Comparison of ENCODE assay signal across 23 cellular contexts in genomic region chr5:131462479-131462878, GRCh38.
DNase-seq lines count a peak whose midpoint lies in the region; ATAC-seq and TF ChIP-seq lines count a peak whose summit lies in the region.
"Had no signal": no experiment of that assay in that cellular context is flagged by ENCODE, and none has a peak within 500 bp of the region (broad histone marks: within the 10 kb centered on the region; RNA-seq: fewer than 3 reads in every experiment).

No MANE protein-coding gene starts in this region.

- ATAC-seq in CD4-positive, alpha-beta T cell (ENCODE audit: poor library complexity) = peak; percentile 75
- no peak for ATAC-seq in HG03460 (IDR thresholded peaks at IDR 0.05; ENCODE audit: unreplicated experiment)
- ATAC-seq: A549; activated T-cell treated with anti-CD3 and anti-CD28 coated beads, Interleukin-2, amount 50 U/mL, for 4 hours; heart left ventricle; left colon; upper lobe of right lung had no signal

- CTCF ChIA-PET in CD4-positive, alpha-beta T cell (lab: Charles Lee) = no interaction called here

- H3K36me3 Mint-ChIP-seq in CD4-positive, alpha-beta T cell (ENCODE audit: low read depth) = peaks cover 85% of the 10 kb centered on the region
- H3K36me3 Mint-ChIP-seq in endothelial cell (ENCODE audit: low read depth, unreplicated experiment) = peaks cover 4% of the 10 kb centered on the region

- H3K79me2 ChIP-seq in Karpas-422 (ENCODE audit: low read length) = peaks cover 31% of the 10 kb centered on the region

- no peak for TF ChIP-seq CTCF in CD4-positive, alpha-beta T cell (IDR thresholded peaks at IDR 0.05)
- TF ChIP-seq CTCF in endothelial cell (IDR thresholded peaks at IDR 0.05; ENCODE audit: unreplicated experiment) = no peak

- H4K20me1 ChIP-seq in Karpas-422 (ENCODE audit: insufficient read depth, low read depth, low read length) = no peaks in the 10 kb centered on the region

- no peaks in the 10 kb centered on the region for H3K27me3 ChIP-seq in CD4-positive, alpha-beta T cell (ENCODE audit: control insufficient read depth, insufficient read depth, low read length)
- H3K27me3 ChIP-seq in Karpas-422 (ENCODE audit: low read length) = no peaks in the 10 kb centered on the region
- H3K27me3 ChIP-seq: heart left ventricle, upper lobe of right lung had no signal

- no peaks in the 10 kb centered on the region for H3K9me2 ChIP-seq in Karpas-422 (replicated peaks; ENCODE audit: insufficient read depth, low read length)

- peaks cover 55% of the 10 kb centered on the region for H3K4me1 Mint-ChIP-seq in CD4-positive, alpha-beta T cell (ENCODE audit: low read depth)
- peaks cover 21% of the 10 kb centered on the region for H3K4me1 Mint-ChIP-seq in endothelial cell (ENCODE audit: unreplicated experiment)
- H3K4me1 Mint-ChIP-seq: nephron progenitor cell had no signal

- no peak overlapping the region for H3K27ac ChIP-seq in CD4-positive, alpha-beta T cell (ENCODE audit: low read depth, low read length)
- no peak overlapping the region for H3K27ac ChIP-seq in Karpas-422 (ENCODE audit: low read length)
- H3K27ac ChIP-seq: A549, upper lobe of right lung had no signal

- no peaks in the 10 kb centered on the region for H3K9me3 Mint-ChIP-seq in CD4-positive, alpha-beta T cell
- H3K9me3 Mint-ChIP-seq in endothelial cell (ENCODE audit: unreplicated experiment) = no peaks in the 10 kb centered on the region
- H3K9me3 Mint-ChIP-seq: activated naive CD4-positive, alpha-beta T cell treated with anti-CD3 and anti-CD28 coated beads for 36 hours; activated T-cell treated with anti-CD3 and anti-CD28 coated beads, Interleukin-2, amount 50 U/mL, for 4 hours; dendritic cell treated with granulocyte-macrophage colony-stimulating factor and Interleukin-4, amounts not matched to agents 40 ng/mL and 50 ng/mL, for 4 days had no signal

- H3K4me1 ChIP-seq in Karpas-422 (ENCODE audit: low read length) = peaks cover 22% of the 10 kb centered on the region
- H3K4me1 ChIP-seq: A549 had no signal

- peak overlapping the region; percentile 52 for H3K4me3 Mint-ChIP-seq in CD4-positive, alpha-beta T cell
- H3K4me3 Mint-ChIP-seq in endothelial cell (ENCODE audit: unreplicated experiment) = no peak overlapping the region
- H3K4me3 Mint-ChIP-seq: activated naive CD4-positive, alpha-beta T cell treated with anti-CD3 and anti-CD28 coated beads for 36 hours; activated T-cell treated with anti-CD3 and anti-CD28 coated beads, Interleukin-2, amount 50 U/mL, for 4 hours; dendritic cell treated with granulocyte-macrophage colony-stimulating factor and Interleukin-4, amounts not matched to agents 40 ng/mL and 50 ng/mL, for 4 days; nephron progenitor cell had no signal

- intact Hi-C loops in CD4-positive, alpha-beta T cell (cut with DNase I, micrococcal nuclease) = loop anchor here in 1 of 2 experiments (5.0 kb wide), 1 partner anchor 40 kb away; no protein-coding TSS in a partner anchor

- no peaks in the 10 kb centered on the region for H3K27me3 Mint-ChIP-seq in CD4-positive, alpha-beta T cell
- no peaks in the 10 kb centered on the region for H3K27me3 Mint-ChIP-seq in endothelial cell (ENCODE audit: unreplicated experiment)
- H3K27me3 Mint-ChIP-seq: dendritic cell treated with granulocyte-macrophage colony-stimulating factor and Interleukin-4, amounts not matched to agents 40 ng/mL and 50 ng/mL, for 4 days; progenitor cell of endocrine pancreas had no signal

- no peak overlapping the region for H3K4me2 ChIP-seq in Karpas-422 (ENCODE audit: low read depth, low read length, poor library complexity, severe bottlenecking)
- H3K4me2 ChIP-seq: A549 had no signal

- H3K9ac ChIP-seq in Karpas-422 (ENCODE audit: low read length) = no peak overlapping the region

- in situ Hi-C loops in KBM-7 (cut with MboI; ENCODE audit: low pct_unique_long_range_greater_than_20kb, low sequenced_read_pairs) = no loop called here

- no peaks in the 10 kb centered on the region for H3K9me3 ChIP-seq in CD4-positive, alpha-beta T cell (ENCODE audit: control insufficient read depth, low read length)
- no peaks in the 10 kb centered on the region for H3K9me3 ChIP-seq in Karpas-422 (ENCODE audit: low read length)
- H3K9me3 ChIP-seq: A549, HAP-1, heart left ventricle, upper lobe of right lung had no signal

- no peak overlapping the region for H3K4me3 ChIP-seq in Karpas-422 (ENCODE audit: low read length)
- H3K4me3 ChIP-seq: A549, HAP-1, heart left ventricle, upper lobe of right lung had no signal

- peak; percentile 6 for DNase-seq in NCI-H2029 treated with DMSO at 0.1 percent for 48 hours (lab: John Stamatoyannopoulos, UW)
- no peak for DNase-seq in NCI-H2029 (lab: John Stamatoyannopoulos, UW)
- DNase-seq in CD4-positive, alpha-beta T cell = no peak
- peak; percentile 78 for DNase-seq in KBM-7
- DNase-seq in endothelial cell (ENCODE audit: low spot score) = no peak
- DNase-seq in T-helper 2 cell = no peak
- DNase-seq in Karpas-422 = no peak
- DNase-seq: activated naive CD4-positive, alpha-beta T cell treated with anti-CD3 and anti-CD28 coated beads for 36 hours; activated T-cell treated with anti-CD3 and anti-CD28 coated beads, Interleukin-2, amount 50 U/mL, for 4 hours; aorta; caudate nucleus; heart left ventricle; left colon; midbrain; NCI-H2081 treated with DMSO at 0.1 percent for 48 hours; NCI-H524 treated with DMSO at 0.1 percent for 48 hours; nephron progenitor cell; upper lobe of right lung had no signal

- H3K36me3 ChIP-seq in Karpas-422 (ENCODE audit: insufficient read depth, low read length) = peaks cover 61% of the 10 kb centered on the region
- H3K36me3 ChIP-seq: HAP-1 had no signal

- no peak overlapping the region for H2AFZ ChIP-seq in Karpas-422 (ENCODE audit: low read length)

- POLR2A ChIA-PET in CD4-positive, alpha-beta T cell (lab: Charles Lee) = interaction anchor here (1.8 kb wide), 1 partner anchor 8 kb away, joined by 4 read pairs; no protein-coding TSS in a partner anchor

- H3K27ac Mint-ChIP-seq in CD4-positive, alpha-beta T cell = peak overlapping the region; percentile 86
- H3K27ac Mint-ChIP-seq in endothelial cell (ENCODE audit: unreplicated experiment) = peak overlapping the region; percentile 93
- H3K27ac Mint-ChIP-seq: activated naive CD4-positive, alpha-beta T cell treated with anti-CD3 and anti-CD28 coated beads for 36 hours; dendritic cell treated with granulocyte-macrophage colony-stimulating factor and Interleukin-4, amounts not matched to agents 40 ng/mL and 50 ng/mL, for 4 days; nephron progenitor cell; progenitor cell of endocrine pancreas had no signal

Comparison
In these comparisons a context has a peak if more than half of its experiments do, and no peak if none do; other contexts are left out.
1. DNase-seq: peak in NCI-H2029 treated with DMSO at 0.1 percent for 48 hours (single experiment) and KBM-7 (single experiment); none in NCI-H2029 (single experiment), CD4-positive, alpha-beta T cell (0 of 10), endothelial cell (single experiment), T-helper 2 cell (0 of 5) and Karpas-422 (single experiment).